Comparison of ENCODE assay signal across 26 cellular contexts in the genomic region with DNA sequence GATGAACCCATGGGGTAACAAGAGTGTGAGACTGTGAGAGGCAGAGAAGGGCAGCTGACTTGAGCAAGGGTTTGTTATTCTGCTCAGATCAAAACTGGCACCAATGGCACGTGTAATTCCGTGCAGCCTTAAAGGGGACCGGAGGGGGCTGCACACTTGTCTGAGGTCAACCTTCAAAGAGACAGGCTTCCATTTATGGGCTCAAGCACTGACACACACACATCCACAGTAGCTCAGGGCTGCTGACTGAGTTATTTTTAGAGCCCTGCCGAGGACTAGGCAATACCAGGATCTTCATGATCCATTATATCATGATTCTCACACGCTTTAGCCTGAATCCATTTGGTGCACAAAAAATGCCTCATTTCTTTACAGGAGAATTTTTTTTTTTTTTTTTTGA. TPM values are rescaled to one million over a fixed set of nuclear protein-coding genes. Genes with fewer than 3 reads are reported as not detected.
A peak's percentile ranks its signal among the peaks of the same experiment; 100 is the strongest.
DNase-seq lines count a peak whose midpoint lies in the region; ATAC-seq lines count a peak whose summit lies in the region.
"Had no signal": no experiment of that assay in that cellular context is flagged by ENCODE, and none has a peak within 500 bp of the region (broad histone marks: within the 10 kb centered on the region; RNA-seq: fewer than 3 reads in every experiment).

No MANE protein-coding gene starts in this region.

- no peak overlapping the region for H3K4me3 Mint-ChIP-seq in T-helper 17 cell
- H3K4me3 Mint-ChIP-seq: nephron progenitor cell; stimulated activated naive CD8-positive, alpha-beta T cell treated with anti-CD3 and anti-CD28 coated beads, Interleukin-15, amount 100 ng/mL, for 72 hours had no signal

- intact Hi-C loops in Right ventricle myocardium inferior (cut with DNase I): no loop called here

- peaks cover 6% of the 10 kb centered on the region for H3K36me3 Mint-ChIP-seq in T-helper 17 cell (ENCODE audit: low read depth)

- DNase-seq in T-helper 17 cell: no peak
- DNase-seq in Right ventricle myocardium inferior (ENCODE audit: missing footprints): no peak
- DNase-seq in myocyte (ENCODE audit: low read depth): peak; percentile 73
- no peak for DNase-seq in DMS 273 (lab: John Stamatoyannopoulos, UW; ENCODE audit: unreplicated experiment)
- no peak for DNase-seq in stimulated activated naive CD4-positive, alpha-beta T cell treated with Interleukin-2 at 50 U/mL for 16 hours (lab: John Stamatoyannopoulos, UW)
- DNase-seq: activated CD4-positive, alpha-beta T cell treated with anti-CD3 and anti-CD28 coated beads for 4 hours; activated gamma-delta T cell; activated T-cell treated with anti-CD3 and anti-CD28 coated beads for 4 hours; COR-L47; DMS79; GDM1; IMR-90; islet precursor cell; midbrain; NCI-H524 treated with DMSO at 0.1 percent for 48 hours; nephron progenitor cell; NK-92 treated with Interleukin-12 subunit alpha and Interleukin-12 subunit beta, amount 100 ng/mL, for 24 hours; PC-9; SHP77 treated with DMSO at 0.1 percent for 48 hours; sigmoid colon; stimulated activated naive CD8-positive, alpha-beta T cell treated with anti-CD3 and anti-CD28 coated beads, Interleukin-15, amount 100 ng/mL, for 72 hours had no signal

- no peak overlapping the region for H3K4me3 ChIP-seq in subcutaneous abdominal adipose tissue (ENCODE audit: low read depth in 1 of 5, low read length in 5 of 5)
- H3K4me3 ChIP-seq: PC-9, sigmoid colon, tibial nerve had no signal

- no peak for ATAC-seq in T-helper 17 cell
- ATAC-seq in Right ventricle myocardium inferior: peak; percentile 62
- ATAC-seq in GM21576 (IDR thresholded peaks at IDR 0.05; ENCODE audit: unreplicated experiment): no peak
- ATAC-seq: stimulated activated naive CD8-positive, alpha-beta T cell treated with anti-CD3 and anti-CD28 coated beads, Interleukin-15, amount 100 ng/mL, for 72 hours had no signal

- peaks cover 11 to 75% (median 68%) of the 10 kb centered on the region in 5 donors for H3K4me1 ChIP-seq in subcutaneous abdominal adipose tissue (ENCODE audit: control insufficient read depth in 5 of 5, insufficient read depth in 5 of 5, low read length in 5 of 5)

- peak overlapping the region; percentile 59 for H3K27ac ChIP-seq in subcutaneous abdominal adipose tissue (ENCODE audit: low read depth, low read length)
- H3K27ac ChIP-seq: parathyroid adenoma, PC-9, VCaP had no signal

- peaks cover 12% of the 10 kb centered on the region for H3K4me1 Mint-ChIP-seq in T-helper 17 cell

- H3K9me3 ChIP-seq in T-helper 17 cell (ENCODE audit: control insufficient read depth, low read length, poor library complexity, severe bottlenecking) (no peaks in the 10 kb centered on the region), subcutaneous abdominal adipose tissue (ENCODE audit: control insufficient read depth in 5 of 5, low read length in 5 of 5) (no peaks in the 10 kb centered on the region)
- H3K9me3 ChIP-seq: sigmoid colon, tibial nerve had no signal

- peaks cover 0 to 54% (median 29%) of the 10 kb centered on the region in 5 donors for H3K36me3 ChIP-seq in subcutaneous abdominal adipose tissue (ENCODE audit: control insufficient read depth in 5 of 5, insufficient read depth in 5 of 5, low read length in 5 of 5)

- no peaks in the 10 kb centered on the region for H3K27me3 ChIP-seq in subcutaneous abdominal adipose tissue (ENCODE audit: control insufficient read depth in 5 of 5, insufficient read depth in 4 of 5, low read length in 5 of 5)
- H3K27me3 ChIP-seq: sigmoid colon, tibial nerve had no signal

- H3K27ac Mint-ChIP-seq in T-helper 17 cell: peak overlapping the region; percentile 76
- H3K27ac Mint-ChIP-seq: nephron progenitor cell; stimulated activated naive CD8-positive, alpha-beta T cell treated with anti-CD3 and anti-CD28 coated beads, Interleukin-15, amount 100 ng/mL, for 72 hours had no signal

- no peak overlapping the region for H3K9ac ChIP-seq in subcutaneous abdominal adipose tissue (ENCODE audit: low read length in 5 of 5)
- H3K9ac ChIP-seq: parathyroid adenoma had no signal

- no peaks in the 10 kb centered on the region for H3K27me3 Mint-ChIP-seq in T-helper 17 cell
- H3K27me3 Mint-ChIP-seq: stimulated activated naive CD8-positive, alpha-beta T cell treated with anti-CD3 and anti-CD28 coated beads, Interleukin-15, amount 100 ng/mL, for 72 hours had no signal

RNA-seq across cellular contexts. Expression of a gene that starts 20.6 kb away (rescaled TPM):
- total RNA-seq in T-helper 17 cell (1 to 10 TPM; 1.9 to 2.2 TPM), Right ventricle myocardium inferior (3.5 TPM), myocyte (0.26 and 0.45 TPM in 2 replicates)
- polyA plus RNA-seq in myocyte (2012): 2.2 TPM

RNA-seq across cellular contexts. Expression of a gene that starts 58.0 kb away (rescaled TPM):
- total RNA-seq in T-helper 17 cell (10 to 100 TPM; 57.6 to 79.9 TPM), Right ventricle myocardium inferior (55.5 TPM), myocyte (5.1 and 9.7 TPM in 2 replicates)
- 18.9 TPM for polyA plus RNA-seq in myocyte (2012)
